In the genomic region with DNA sequence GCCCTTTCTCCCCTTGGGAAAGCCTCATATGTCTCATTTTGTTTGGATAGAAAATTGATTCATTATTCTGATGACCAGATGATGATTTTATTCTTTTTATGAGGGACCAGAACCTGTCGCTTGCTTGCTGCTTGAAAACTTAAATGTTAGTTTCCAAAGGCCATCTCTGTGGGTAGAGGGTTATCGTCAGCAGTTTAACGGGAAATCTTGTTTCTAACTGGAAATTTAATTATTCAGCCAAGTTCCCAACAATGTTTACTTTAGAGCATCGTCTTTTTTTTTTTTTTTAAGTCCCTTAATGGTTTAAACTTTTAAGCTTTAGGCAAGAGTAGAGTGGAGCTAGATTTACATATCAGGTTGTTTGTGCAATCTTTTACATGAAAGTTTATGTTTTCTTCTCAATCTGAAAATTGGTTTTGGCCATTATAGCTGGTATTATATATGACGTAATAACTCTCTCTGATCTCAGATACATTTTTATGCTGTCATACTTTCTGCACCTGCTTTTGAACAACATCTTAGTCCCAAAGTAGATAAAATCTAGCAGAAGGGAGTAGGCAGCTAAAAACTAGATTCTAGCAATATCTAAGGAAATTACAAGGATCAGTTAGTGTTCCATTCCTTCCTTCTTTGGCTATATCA, we compare ENCODE assay signal across 1 cellular context.
TF ChIP-seq lines count a peak whose summit lies in the region.

No MANE protein-coding gene starts in this region.

TF ChIP-seq in IMR-90, 13 proteins besides CTCF, POLR2A, EP300 and RAD21:
- TF ChIP-seq MXI1 (IDR thresholded peaks at IDR 0.05; ENCODE audit: borderline replicate concordance, low read depth, low read length): no peak
- TF ChIP-seq RFX5 (IDR thresholded peaks at IDR 0.05; ENCODE audit: low read depth, low read length): no peak
- TF ChIP-seq BHLHE40 (IDR thresholded peaks at IDR 0.05; ENCODE audit: low read depth, low read length): no peak
- TF ChIP-seq CEBPB (IDR thresholded peaks at IDR 0.05; ENCODE audit: low read depth, low read length): peak; percentile 70
- no peak for TF ChIP-seq SMC3 (IDR thresholded peaks at IDR 0.05; ENCODE audit: low read depth, low read length)
- TF ChIP-seq CHD1 (IDR thresholded peaks at IDR 0.05; ENCODE audit: low read depth, low read length): no peak
- TF ChIP-seq, protein P1, sequence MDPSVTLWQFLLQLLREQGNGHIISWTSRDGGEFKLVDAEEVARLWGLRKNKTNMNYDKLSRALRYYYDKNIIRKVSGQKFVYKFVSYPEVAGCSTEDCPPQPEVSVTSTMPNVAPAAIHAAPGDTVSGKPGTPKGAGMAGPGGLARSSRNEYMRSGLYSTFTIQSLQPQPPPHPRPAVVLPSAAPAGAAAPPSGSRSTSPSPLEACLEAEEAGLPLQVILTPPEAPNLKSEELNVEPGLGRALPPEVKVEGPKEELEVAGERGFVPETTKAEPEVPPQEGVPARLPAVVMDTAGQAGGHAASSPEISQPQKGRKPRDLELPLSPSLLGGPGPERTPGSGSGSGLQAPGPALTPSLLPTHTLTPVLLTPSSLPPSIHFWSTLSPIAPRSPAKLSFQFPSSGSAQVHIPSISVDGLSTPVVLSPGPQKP (IDR thresholded peaks at IDR 0.05; ENCODE audit: borderline replicate concordance, low read depth, low read length): no peak
- no peak for TF ChIP-seq FOS (IDR thresholded peaks at IDR 0.05; ENCODE audit: low read depth, low read length)
